15 cellular contexts compared by ENCODE assay signal in the genomic region with DNA sequence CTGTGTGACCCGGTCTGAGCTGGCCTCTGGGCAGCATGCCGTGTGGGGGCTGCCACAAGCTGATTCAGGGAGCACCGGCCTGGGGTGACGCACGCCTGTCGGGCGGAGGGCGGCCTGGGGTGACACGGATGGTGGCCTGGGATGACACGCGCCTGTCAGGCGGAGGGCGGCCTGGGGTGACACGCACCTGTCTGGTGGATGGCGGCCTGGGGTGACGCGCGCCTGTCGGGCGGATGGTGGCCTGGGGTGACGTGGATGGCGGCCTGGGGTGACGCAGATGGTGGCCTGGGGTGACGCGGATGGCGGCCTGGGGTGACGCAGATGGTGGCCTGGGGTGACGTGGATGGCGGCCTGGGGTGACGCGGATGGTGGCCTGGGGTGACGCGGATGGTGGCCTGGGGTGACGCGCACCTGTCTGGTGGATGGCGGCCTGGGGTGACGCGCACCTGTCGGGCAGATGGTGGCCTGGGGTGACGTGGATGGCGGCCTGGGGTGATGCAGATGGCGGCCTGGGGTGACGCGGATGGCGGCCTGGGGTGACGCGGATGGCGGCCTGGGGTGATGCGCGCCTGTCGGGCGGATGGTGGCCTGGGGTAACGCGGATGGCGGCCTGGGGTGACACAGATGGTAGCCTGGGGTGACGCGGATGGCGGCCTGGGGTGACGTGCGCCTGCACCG. TPM values are rescaled to one million over a fixed set of nuclear protein-coding genes. Genes with fewer than 3 reads are reported as not detected.
DNase-seq lines count a peak whose midpoint lies in the region; ATAC-seq, FAIRE-seq and TF ChIP-seq lines count a peak whose summit lies in the region.
"Had no signal": no experiment of that assay in that cellular context is flagged by ENCODE, and none has a peak within 500 bp of the region (broad histone marks: within the 10 kb centered on the region; RNA-seq: fewer than 3 reads in every experiment).

No MANE protein-coding gene starts in this region.

- H3K4me3 ChIP-seq in K562 (no peak overlapping the region), upper lobe of left lung (no peak overlapping the region)
- H3K4me3 ChIP-seq: Peyer's patch had no signal

- ATAC-seq in K562 (no peak), upper lobe of left lung (ENCODE audit: low FRiP score in 2 of 2) (no peak), GM21825 (IDR thresholded peaks at IDR 0.05; ENCODE audit: unreplicated experiment) (no peak)
- no peak for ATAC-seq in activated CD4-positive, CD25-positive, alpha-beta regulatory T cell treated with anti-CD3 and anti-CD28 coated beads, Interleukin-2, amount 50 U/mL, for 24 hours
- ATAC-seq: Right ventricle myocardium inferior had no signal

- H3K9me3 ChIP-seq in K562 (replicated peaks; ENCODE audit: control insufficient read depth, insufficient read depth, low read depth, low read length), result no peaks in the 10 kb centered on the region
- no peaks in the 10 kb centered on the region for H3K9me3 ChIP-seq in upper lobe of left lung
- H3K9me3 ChIP-seq: Peyer's patch had no signal

- no TSS peak for BruUV-seq in K562 (replicated peaks; lab: Mats Ljungman, UMichigan)

- peaks cover 14% of the 10 kb centered on the region for H3K27me3 Mint-ChIP-seq in glutamatergic neuron (ENCODE audit: unreplicated experiment)

- intact Hi-C loops in K562 (cut with micrococcal nuclease), result no loop called here

- H2AFZ ChIP-seq in K562 (ENCODE audit: low read depth, low read length), result no peak overlapping the region

- H3K4me3 Mint-ChIP-seq in glutamatergic neuron (ENCODE audit: unreplicated experiment), result no peak overlapping the region

- H3K4me1 ChIP-seq in K562 (replicated peaks in 1 of 2; ENCODE audit: control insufficient read depth in 2 of 2, insufficient read depth in 2 of 2, low read length in 2 of 2) (peaks cover 0 to 46% of the 10 kb centered on the region in 2 experiments; a peak in 3 of 5 replicates), upper lobe of left lung (peaks cover 18 to 30% (median 25%) of the 10 kb centered on the region in 4 donors)

- no peak for TF ChIP-seq EP300 in K562 (IDR thresholded peaks at IDR 0.05; ENCODE audit: low read length)
- no peak for TF ChIP-seq EP300 in upper lobe of left lung (IDR thresholded peaks at IDR 0.05)

- H3K27me3 ChIP-seq in K562 (ENCODE audit: control insufficient read depth in 2 of 2, insufficient read depth in 2 of 2, low read length in 2 of 2), result no peaks in the 10 kb centered on the region
- H3K27me3 ChIP-seq in upper lobe of left lung, result no peaks in the 10 kb centered on the region
- H3K27me3 ChIP-seq: Peyer's patch had no signal

- no peak for TF ChIP-seq POLR2A in K562 (conservative IDR thresholded peaks at IDR 0.05)
- TF ChIP-seq POLR2A in upper lobe of left lung (IDR thresholded peaks at IDR 0.05), result no peak

- H3K36me3 Mint-ChIP-seq in glutamatergic neuron (ENCODE audit: unreplicated experiment), result no peaks in the 10 kb centered on the region

- no peak for DNase-seq in K562 (ENCODE audit: extremely low read depth in 1 of 4, low spot score in 3 of 4)
- no peak for DNase-seq in glutamatergic neuron
- peak in 1 of 2 donors; percentile 79 for DNase-seq in upper lobe of left lung
- DNase-seq: AML-193, DMS79 treated with DMSO at 0.1 percent for 48 hours, KBM-7, NCI-H1105, NCI-H2081 treated with DMSO at 0.1 percent for 48 hours, Peyer's patch had no signal

- no peaks in the 10 kb centered on the region for H4K20me1 ChIP-seq in K562 (replicated peaks; ENCODE audit: control insufficient read depth, insufficient read depth, low read length)

- H3K9me1 ChIP-seq in K562 (ENCODE audit: control insufficient read depth, insufficient read depth, low read length), result no peaks in the 10 kb centered on the region

- peaks cover 33% of the 10 kb centered on the region for H3K4me1 Mint-ChIP-seq in glutamatergic neuron (ENCODE audit: low read depth, unreplicated experiment)

- POLR2A ChIA-PET in K562 (lab: Yijun Ruan, JAX), result no interaction called here

- H3K27ac Mint-ChIP-seq in glutamatergic neuron (ENCODE audit: unreplicated experiment), result peak overlapping the region; percentile 72

- H3K79me2 ChIP-seq in K562 (ENCODE audit: control insufficient read depth, insufficient read depth, low read length), result peaks cover 54% of the 10 kb centered on the region

- in situ Hi-C loops in K562 (cut with MboI), result no loop called here

- H3K9ac ChIP-seq in K562 (ENCODE audit: insufficient read depth in 1 of 2, low read depth in 2 of 2, low read length in 2 of 2), result peak overlapping the region in 1 of 2 experiments; percentile 8; a peak in 1 of 4 replicates

- FAIRE-seq in K562 (lab: Jason Lieb, UNC), result no peak
- FAIRE-seq: H54 had no signal

- CTCF ChIA-PET in K562 (lab: Yijun Ruan, JAX; ENCODE audit: low intra/inter-chr PET ratio), result no interaction called here

- no peak overlapping the region for H3K27ac ChIP-seq in K562 (ENCODE audit: extremely low read depth, low read depth, low read length)
- H3K27ac ChIP-seq in upper lobe of left lung, result peak overlapping the region; percentile 64 to 91 (median 86)
- H3K27ac ChIP-seq: C4-2B had no signal

- no peak overlapping the region for H3K4me2 ChIP-seq in K562 (ENCODE audit: insufficient read depth, low read length)

- TF ChIP-seq CTCF in K562 (IDR thresholded peaks at IDR 0.05 in 2 of 3, conservative IDR thresholded peaks at IDR 0.05 in 1 of 3; ENCODE audit: insufficient read depth in 2 of 3, low read depth in 1 of 3, low read length in 3 of 3) (no peak), glutamatergic neuron (IDR thresholded peaks at IDR 0.05; ENCODE audit: partially characterized antibody, unreplicated experiment) (no peak), upper lobe of left lung (IDR thresholded peaks at IDR 0.05) (no peak)

- peaks cover 27% of the 10 kb centered on the region for H3K36me3 ChIP-seq in K562 (ENCODE audit: control insufficient read depth, insufficient read depth, low read length)
- H3K36me3 ChIP-seq in upper lobe of left lung, result no peaks in the 10 kb centered on the region
- H3K36me3 ChIP-seq: Peyer's patch had no signal

- WGBS in K562 (ENCODE audit: insufficient coverage, low coverage, missing lambda C conversion rate), result 98% methylated on average over 30 of the region's 61 CpGs
- 91 to 95% methylated on average over 49 to 61 of the region's 61 CpGs for WGBS in upper lobe of left lung, 2 donors

- no peak for TF ChIP-seq RAD21 in K562 (CRISPR knock-in tag; conservative IDR thresholded peaks at IDR 0.05 in 1 of 2, IDR thresholded peaks at IDR 0.05 in 1 of 2)

- peaks cover 4% of the 10 kb centered on the region for H3K9me3 Mint-ChIP-seq in glutamatergic neuron (ENCODE audit: unreplicated experiment)

RNA-seq across cellular contexts. Expression of a gene that starts 21.5 kb away (rescaled TPM):
- 105 and 295 TPM in 2 replicates for total RNA-seq in K562 (2011; cell fraction: chromatin; rRNA removed; ENCODE audit: low replicate concordance)
- 221 and 222 TPM in 2 replicates for total RNA-seq in K562 (2011; cell fraction: nucleolus; rRNA removed)
- 123 and 136 TPM in 2 replicates for total RNA-seq in K562 (2011; cell fraction: nucleoplasm; rRNA removed)
- 42.4 and 61.4 TPM in 2 replicates for total RNA-seq in K562 (2014; rRNA removed)
- 7.7 and 10.3 TPM in 2 replicates for total RNA-seq in K562 (2014; rRNA removed; fragmentation: Illumina TruSeq; extraction: Trizol)
- total RNA-seq in K562 (2015; rRNA removed; fragmentation: Illumina TruSeq; extraction: Trizol), result 17.2 and 19.2 TPM in 2 replicates
- total RNA-seq in K562 (2021), result 51.4 and 53.9 TPM in 2 replicates
- 22.4 and 36.2 TPM in 2 replicates for polyA plus RNA-seq in K562 (2011; rRNA removed)
- polyA plus RNA-seq in K562 (2011; cell fraction: cytosol; rRNA removed), result 31.4 and 55.2 TPM in 2 replicates
- 204 and 221 TPM in 2 replicates for polyA plus RNA-seq in K562 (2011; cell fraction: nucleus; rRNA removed)
- polyA plus RNA-seq in K562 (2012), result 33.8 and 52.0 TPM in 2 replicates
- 16.9 and 25.2 TPM in 2 replicates for polyA plus RNA-seq in K562 (2014; fragmentation: Illumina TruSeq; extraction: Trizol)
- polyA plus RNA-seq in K562 (2014; fragmentation: Nextera tagmentation; extraction: Ambion mirVana), result 1 to 10 TPM in 1 of 2 experiments, under 1 TPM in 1; 0.45 to 1.1 TPM
- polyA plus RNA-seq in K562 (2014; rRNA removed), result 36.8 and 38.3 TPM in 2 replicates
- polyA minus RNA-seq in K562 (2011; rRNA and poly(A)+ RNA removed), result 21.0 and 25.3 TPM in 2 replicates
- polyA minus RNA-seq in K562 (2011; cell fraction: cytosol; rRNA and poly(A)+ RNA removed), result 26.6 and 30.7 TPM in 2 replicates
- polyA minus RNA-seq in K562 (2011; cell fraction: nucleus; rRNA and poly(A)+ RNA removed), result 37.0 and 51.1 TPM in 2 replicates
- 123 TPM for total RNA-seq in glutamatergic neuron (ENCODE audit: unreplicated experiment)
- total RNA-seq in upper lobe of left lung, result 100 to 1,000 TPM in 1 of 6 donors, 10 to 100 TPM in 5; 29.6 to 188 (median 45.1) TPM

RNA-seq across cellular contexts. Expression of a gene that starts 29.8 kb away (rescaled TPM):
- 28.4 and 83.6 TPM in 2 replicates for total RNA-seq in K562 (2011; cell fraction: chromatin; rRNA removed; ENCODE audit: low replicate concordance)
- total RNA-seq in K562 (2011; cell fraction: nucleolus; rRNA removed), result 54.4 and 56.8 TPM in 2 replicates
- total RNA-seq in K562 (2011; cell fraction: nucleoplasm; rRNA removed), result 33.9 and 40.5 TPM in 2 replicates
- total RNA-seq in K562 (2014; rRNA removed) (4.9 and 5.1 TPM in 2 replicates), K562 (2014; rRNA removed; fragmentation: Illumina TruSeq; extraction: Trizol) (1.0 and 1.1 TPM in 2 replicates), K562 (2015; rRNA removed; fragmentation: Illumina TruSeq; extraction: Trizol) (3.8 TPM in 2 replicates), K562 (2021) (9.3 and 14.5 TPM in 2 replicates), glutamatergic neuron (ENCODE audit: unreplicated experiment) (1.8 TPM), upper lobe of left lung (10 to 100 TPM; 11.7 to 62.9 (median 18.8) TPM)
- polyA plus RNA-seq in K562 (2011; rRNA removed) (5.4 and 19.1 TPM in 2 replicates), K562 (2014; fragmentation: Illumina TruSeq; extraction: Trizol) (4.5 and 5.5 TPM in 2 replicates), K562 (2014; fragmentation: Nextera tagmentation; extraction: Ambion mirVana) (under 1 TPM; 0.20 to 0.27 TPM), K562 (2014; rRNA removed) (10.7 and 10.8 TPM in 2 replicates)
- 4.1 and 4.3 TPM in 2 replicates for polyA plus RNA-seq in K562 (2011; cell fraction: cytosol; rRNA removed)
- polyA plus RNA-seq in K562 (2011; cell fraction: nucleus; rRNA removed), result 179 and 200 TPM in 2 replicates
- 11.4 and 33.5 TPM in 2 replicates for polyA plus RNA-seq in K562 (2012)
- polyA minus RNA-seq in K562 (2011; rRNA and poly(A)+ RNA removed), result 1.3 and 1.4 TPM in 2 replicates
- polyA minus RNA-seq in K562 (2011; cell fraction: cytosol; rRNA and poly(A)+ RNA removed), result 2.9 and 3.2 TPM in 2 replicates
- polyA minus RNA-seq in K562 (2011; cell fraction: nucleus; rRNA and poly(A)+ RNA removed), result 19.4 and 27.1 TPM in 2 replicates
- total RNA-seq: SK-MEL-5 had no signal

RNA-seq across cellular contexts. Expression of a gene that starts 35.4 kb away (rescaled TPM):
- 70.8 and 222 TPM in 2 replicates for total RNA-seq in K562 (2011; cell fraction: chromatin; rRNA removed; ENCODE audit: low replicate concordance)
- 197 and 200 TPM in 2 replicates for total RNA-seq in K562 (2011; cell fraction: nucleolus; rRNA removed)
- 94.3 and 102 TPM in 2 replicates for total RNA-seq in K562 (2011; cell fraction: nucleoplasm; rRNA removed)
- 159 and 178 TPM in 2 replicates for total RNA-seq in K562 (2014; rRNA removed)
- total RNA-seq in K562 (2014; rRNA removed; fragmentation: Illumina TruSeq; extraction: Trizol), result 12.9 and 20.3 TPM in 2 replicates
- 97.2 and 102 TPM in 2 replicates for total RNA-seq in K562 (2015; rRNA removed; fragmentation: Illumina TruSeq; extraction: Trizol)
- 160 and 164 TPM in 2 replicates for total RNA-seq in K562 (2021)
- 38.5 and 71.1 TPM in 2 replicates for polyA plus RNA-seq in K562 (2011; rRNA removed)
- polyA plus RNA-seq in K562 (2011; cell fraction: cytosol; rRNA removed), result 53.4 and 159 TPM in 2 replicates
- 178 and 263 TPM in 2 replicates for polyA plus RNA-seq in K562 (2011; cell fraction: nucleus; rRNA removed)
- 144 and 249 TPM in 2 replicates for polyA plus RNA-seq in K562 (2012)
- 44.3 and 107 TPM in 2 replicates for polyA plus RNA-seq in K562 (2014; fragmentation: Illumina TruSeq; extraction: Trizol)
- polyA plus RNA-seq in K562 (2014; fragmentation: Nextera tagmentation; extraction: Ambion mirVana), result 10 to 100 TPM in 1 of 2 experiments, 1 to 10 TPM in 1; 2.5 to 11.8 TPM
- polyA plus RNA-seq in K562 (2014; rRNA removed), result 104 and 114 TPM in 2 replicates
- 18.1 and 34.7 TPM in 2 replicates for polyA minus RNA-seq in K562 (2011; rRNA and poly(A)+ RNA removed)
- polyA minus RNA-seq in K562 (2011; cell fraction: cytosol; rRNA and poly(A)+ RNA removed), result 72.0 and 82.7 TPM in 2 replicates
- 72.2 and 76.6 TPM in 2 replicates for polyA minus RNA-seq in K562 (2011; cell fraction: nucleus; rRNA and poly(A)+ RNA removed)
- 85.9 TPM for total RNA-seq in glutamatergic neuron (ENCODE audit: unreplicated experiment)
- 100 to 1,000 TPM; 236 to 374 (median 339) TPM for total RNA-seq in upper lobe of left lung

RNA-seq across cellular contexts. Expression of a gene that starts 56.8 kb away (rescaled TPM):
- total RNA-seq in K562 (2011; cell fraction: chromatin; rRNA removed; ENCODE audit: low replicate concordance), result 8.7 and 27.6 TPM in 2 replicates
- 50.7 and 50.9 TPM in 2 replicates for total RNA-seq in K562 (2011; cell fraction: nucleolus; rRNA removed)
- 15.8 and 24.1 TPM in 2 replicates for total RNA-seq in K562 (2011; cell fraction: nucleoplasm; rRNA removed)
- total RNA-seq in K562 (2014; rRNA removed), result 109 and 114 TPM in 2 replicates
- 6.0 and 7.2 TPM in 2 replicates for total RNA-seq in K562 (2014; rRNA removed; fragmentation: Illumina TruSeq; extraction: Trizol)
- 50.6 and 51.6 TPM in 2 replicates for total RNA-seq in K562 (2015; rRNA removed; fragmentation: Illumina TruSeq; extraction: Trizol)
- total RNA-seq in K562 (2021), result 83.1 and 93.8 TPM in 2 replicates
- 22.5 and 25.0 TPM in 2 replicates for polyA plus RNA-seq in K562 (2011; rRNA removed)
- polyA plus RNA-seq in K562 (2011; cell fraction: cytosol; rRNA removed), result 41.4 and 135 TPM in 2 replicates
- 81.1 and 118 TPM in 2 replicates for polyA plus RNA-seq in K562 (2011; cell fraction: nucleus; rRNA removed)
- polyA plus RNA-seq in K562 (2012), result 55.3 and 81.1 TPM in 2 replicates
- polyA plus RNA-seq in K562 (2014; fragmentation: Illumina TruSeq; extraction: Trizol), result 14.8 and 46.2 TPM in 2 replicates
- polyA plus RNA-seq in K562 (2014; fragmentation: Nextera tagmentation; extraction: Ambion mirVana), result 10 to 100 TPM in 1 of 2 experiments, 1 to 10 TPM in 1; 6.3 to 13.3 TPM
- 92.4 and 133 TPM in 2 replicates for polyA plus RNA-seq in K562 (2014; rRNA removed)
- 1.1 and 2.3 TPM in 2 replicates for polyA minus RNA-seq in K562 (2011; rRNA and poly(A)+ RNA removed)
- 12.4 and 13.7 TPM in 2 replicates for polyA minus RNA-seq in K562 (2011; cell fraction: cytosol; rRNA and poly(A)+ RNA removed)
- polyA minus RNA-seq in K562 (2011; cell fraction: nucleus; rRNA and poly(A)+ RNA removed), result 11.0 and 11.7 TPM in 2 replicates
- 26.5 TPM for total RNA-seq in glutamatergic neuron (ENCODE audit: unreplicated experiment)
- total RNA-seq in upper lobe of left lung, result 100 to 1,000 TPM in 3 of 6 donors, 10 to 100 TPM in 3; 54.7 to 116 (median 91.1) TPM
